In genomic region chr13:32212420-32212819, GRCh38 we compare ENCODE assay signal across 16 cellular contexts.
A peak's percentile ranks its signal among the peaks of the same experiment; 100 is the strongest.
DNase-seq lines count a peak whose midpoint lies in the region; TF ChIP-seq lines count a peak whose summit lies in the region.
"Had no signal": no experiment of that assay in that cellular context is flagged by ENCODE, and none has a peak within 500 bp of the region (broad histone marks: within the 10 kb centered on the region; RNA-seq: fewer than 3 reads in every experiment).

No MANE protein-coding gene starts in this region.

- H3K36me3 ChIP-seq in fibroblast of lung (ENCODE audit: control insufficient read depth, insufficient read depth, low read length) (peaks cover 3% of the 10 kb centered on the region), osteoblast (ENCODE audit: insufficient read depth, low read length) (no peaks in the 10 kb centered on the region)
- H3K36me3 ChIP-seq: uterus had no signal

- H3K27ac ChIP-seq in fibroblast of lung (ENCODE audit: insufficient read depth, low read length) (peak overlapping the region; percentile 82), osteoblast (ENCODE audit: low read depth, low read length) (peak overlapping the region; percentile 94), dorsolateral prefrontal cortex (no peak overlapping the region)
- H3K27ac ChIP-seq: body of pancreas had no signal

- intact Hi-C loops in dorsolateral prefrontal cortex (cut with DNase I), result no loop called here

- peak overlapping the region; percentile 84 for H3K4me2 ChIP-seq in fibroblast of lung (ENCODE audit: extremely low read depth, insufficient read depth, low read length)
- H3K4me2 ChIP-seq in osteoblast (ENCODE audit: insufficient read depth, low read length), result peak overlapping the region; percentile 78

- H4K20me1 ChIP-seq in fibroblast of lung (ENCODE audit: control insufficient read depth, extremely low read depth, insufficient read depth, low read length) (no peaks in the 10 kb centered on the region), osteoblast (ENCODE audit: insufficient read depth, low read length) (no peaks in the 10 kb centered on the region)

- no peaks in the 10 kb centered on the region for H3K9me3 ChIP-seq in fibroblast of lung (ENCODE audit: control insufficient read depth, insufficient read depth, low read depth, low read length)
- no peaks in the 10 kb centered on the region for H3K9me3 ChIP-seq in osteoblast (ENCODE audit: low read depth, low read length)
- H3K9me3 ChIP-seq: body of pancreas, uterus had no signal

- H3K9ac ChIP-seq in fibroblast of lung (ENCODE audit: insufficient read depth, low read length), result peak overlapping the region; percentile 33

- H3K27me3 ChIP-seq in fibroblast of lung (ENCODE audit: control insufficient read depth, insufficient read depth, low read length) (no peaks in the 10 kb centered on the region), osteoblast (ENCODE audit: insufficient read depth, low read length) (no peaks in the 10 kb centered on the region), dorsolateral prefrontal cortex (no peaks in the 10 kb centered on the region)
- H3K27me3 ChIP-seq: body of pancreas, uterus had no signal

- no peak overlapping the region for H2AFZ ChIP-seq in fibroblast of lung (ENCODE audit: low read length)
- H2AFZ ChIP-seq in osteoblast (ENCODE audit: low read length), result no peak overlapping the region

- DNase-seq in AG20443 (ENCODE audit: low spot score), result peak; percentile 66
- DNase-seq in RPMI7951 (ENCODE audit: low read depth), result peak; percentile 56
- peak; percentile 92 for DNase-seq in fibroblast of lung (ENCODE audit: low read depth in 2 of 2)
- DNase-seq in osteoblast (ENCODE audit: insufficient read length, low spot score, missing footprints), result peak; percentile 68
- no peak for DNase-seq in NCI-H526 (lab: John Stamatoyannopoulos, UW)
- DNase-seq in stimulated activated naive CD4-positive, alpha-beta T cell (lab: John Stamatoyannopoulos, UW), result no peak
- no peak for DNase-seq in OCI-M1 (lab: John Stamatoyannopoulos, UW)
- no peak for DNase-seq in dorsolateral prefrontal cortex
- DNase-seq: activated CD4-positive, alpha-beta T cell treated with anti-CD3 and anti-CD28 coated beads for 36 hours; activated T-cell treated with anti-CD3 and anti-CD28 coated beads, Interleukin-2, amount 50 U/mL, for 24 hours; body of pancreas; C1 segment of cervical spinal cord; GDM1; NCI-H2081; stimulated activated CD4-positive, alpha-beta T cell treated with anti-CD3 and anti-CD28 coated beads, Interleukin-1b, Interleukin-23, amount 100 ng/mL, for 48 hours; uterus had no signal

- no peak for TF ChIP-seq CTCF in fibroblast of lung (conservative IDR thresholded peaks at IDR 0.05 in 1 of 2, IDR thresholded peaks at IDR 0.05 in 1 of 2; ENCODE audit: low read depth in 1 of 2, low read length in 2 of 2)
- no peak for TF ChIP-seq CTCF in osteoblast (IDR thresholded peaks at IDR 0.05; ENCODE audit: extremely low read depth, low read depth, low read length)
- no peak for TF ChIP-seq CTCF in dorsolateral prefrontal cortex (IDR thresholded peaks at IDR 0.05 in 54 of 56, conservative IDR thresholded peaks at IDR 0.05 in 2 of 56; ENCODE audit: low read depth in 1 of 56, partially characterized antibody in 56 of 56)

- H3K4me1 ChIP-seq in fibroblast of lung (ENCODE audit: control insufficient read depth, extremely low read depth, insufficient read depth, low read length) (peaks cover 16% of the 10 kb centered on the region), osteoblast (ENCODE audit: insufficient read depth, low read length) (peaks cover 28% of the 10 kb centered on the region)
- H3K4me1 ChIP-seq: body of pancreas, uterus had no signal

- no peaks in the 10 kb centered on the region for H3K79me2 ChIP-seq in fibroblast of lung (ENCODE audit: control insufficient read depth, insufficient read depth, low read length)
- no peaks in the 10 kb centered on the region for H3K79me2 ChIP-seq in osteoblast (ENCODE audit: insufficient read depth, low read length)

- H3K4me3 ChIP-seq in fibroblast of lung (replicated peaks in 1 of 4; ENCODE audit: control extremely low read depth in 1 of 4, insufficient read depth in 1 of 4, low read depth in 3 of 4, low read length in 4 of 4), result peak overlapping the region; percentile 9 to 31 (median 16)
- peak overlapping the region; percentile 6 for H3K4me3 ChIP-seq in osteoblast (ENCODE audit: insufficient read depth, low read length)
- no peak overlapping the region for H3K4me3 ChIP-seq in dorsolateral prefrontal cortex
- H3K4me3 ChIP-seq: body of pancreas, uterus had no signal

Comparison
In these comparisons a context has a peak if more than half of its experiments do, and no peak if none do; other contexts are left out.
1. DNase-seq: peak in AG20443 (single experiment), RPMI7951 (single experiment), fibroblast of lung (2 of 2) and osteoblast (single experiment); none in NCI-H526 (0 of 2), stimulated activated naive CD4-positive, alpha-beta T cell (0 of 6), OCI-M1 (single experiment) and dorsolateral prefrontal cortex (0 of 10).
2. H3K27ac ChIP-seq: peak in fibroblast of lung (single experiment) and osteoblast (single experiment); none in dorsolateral prefrontal cortex (0 of 59).
3. H3K4me3 ChIP-seq: peak in fibroblast of lung (4 of 4) and osteoblast (single experiment); none in dorsolateral prefrontal cortex (0 of 59).